In genomic region chr16:85529489-85530369, GRCh38 we compare ENCODE assay signal across 14 cellular contexts.
DNase-seq lines count a peak whose midpoint lies in the region; ATAC-seq, FAIRE-seq and TF ChIP-seq lines count a peak whose summit lies in the region.
"Had no signal": no experiment of that assay in that cellular context is flagged by ENCODE, and none has a peak within 500 bp of the region (broad histone marks: within the 10 kb centered on the region; RNA-seq: fewer than 3 reads in every experiment).

No MANE protein-coding gene starts in this region.

- H3K27me3 ChIP-seq in left ventricle myocardium inferior (ENCODE audit: low read depth) = no peaks in the 10 kb centered on the region
- no peaks in the 10 kb centered on the region for H3K27me3 ChIP-seq in gastrocnemius medialis

- in situ Hi-C loops in gastrocnemius medialis (cut with MboI; ENCODE audit: low sequenced_read_pairs in 4 of 4) = no loop called here

- TF ChIP-seq POLR2A in gastrocnemius medialis (IDR thresholded peaks at IDR 0.05) = no peak
- TF ChIP-seq POLR2A in H54 (IDR thresholded peaks at IDR 0.05; ENCODE audit: low read depth, low read length) = no peak

- no peak overlapping the region for H3K4me3 ChIP-seq in GM12875 (ENCODE audit: low read depth, low read length)
- no peak overlapping the region for H3K4me3 ChIP-seq in left ventricle myocardium inferior
- H3K4me3 ChIP-seq in gastrocnemius medialis = no peak overlapping the region

- H3K9me3 ChIP-seq in left ventricle myocardium inferior (replicated peaks) = no peaks in the 10 kb centered on the region
- no peaks in the 10 kb centered on the region for H3K9me3 ChIP-seq in gastrocnemius medialis

- no peak for ATAC-seq in gastrocnemius medialis
- ATAC-seq in GM21825 (IDR thresholded peaks at IDR 0.05; ENCODE audit: unreplicated experiment) = no peak
- ATAC-seq: foreskin keratinocyte had no signal

- H3K36me3 ChIP-seq in left ventricle myocardium inferior (no peaks in the 10 kb centered on the region), gastrocnemius medialis (no peaks in the 10 kb centered on the region)

- H3K27ac ChIP-seq in left ventricle myocardium inferior (replicated peaks) (peak overlapping the region; percentile 52), gastrocnemius medialis (peak overlapping the region in 3 of 4 donors; percentile 48 to 64 (median 59))
- H3K27ac ChIP-seq: epithelial cell of prostate, foreskin keratinocyte, VCaP had no signal

- 0 out of 2 replicates have a peak, but pooled peaks have one; percentile 12 for TF ChIP-seq CTCF in GM12875 (IDR thresholded peaks at IDR 0.05; ENCODE audit: borderline replicate concordance, insufficient read depth, low read depth, low read length)
- peak; percentile 27 for TF ChIP-seq CTCF in left ventricle myocardium inferior (IDR thresholded peaks at IDR 0.05; ENCODE audit: borderline replicate concordance)
- no peak for TF ChIP-seq CTCF in gastrocnemius medialis (IDR thresholded peaks at IDR 0.05 in 4 of 5, conservative IDR thresholded peaks at IDR 0.05 in 1 of 5)

- DNase-seq in SK-N-DZ (ENCODE audit: low spot score) (peak; percentile 95), left ventricle myocardium inferior (no peak), gastrocnemius medialis (no peak), SHP77 (lab: John Stamatoyannopoulos, UW) (no peak), H54 (ENCODE audit: insufficient read length, low spot score) (no peak)
- DNase-seq: DMS 273 treated with DMSO at 0.1 percent for 48 hours, foreskin keratinocyte, NCI-H1436 treated with DMSO at 0.1 percent for 48 hours, substantia nigra, SW 1271 had no signal

- H3K4me1 ChIP-seq in left ventricle myocardium inferior (peaks cover 49% of the 10 kb centered on the region), gastrocnemius medialis (peaks cover 0 to 2% of the 10 kb centered on the region in 2 donors)

- no peak for FAIRE-seq in H54 (lab: Jason Lieb, UNC)

- intact Hi-C loops in left ventricle myocardium inferior (cut with micrococcal nuclease) (no loop called here), gastrocnemius medialis (cut with DNase I; ENCODE audit: low total_unique reads) (no loop called here)

Comparison
In these comparisons a context has a peak if more than half of its experiments do, and no peak if none do; other contexts are left out.
1. CTCF ChIP-seq: peak in GM12875 (single experiment) and left ventricle myocardium inferior (single experiment); none in gastrocnemius medialis (0 of 5).